Comparison of ENCODE assay signal across 12 cellular contexts in genomic region chr19:27776020-27776419, GRCh38.
DNase-seq lines count a peak whose midpoint lies in the region; ATAC-seq and TF ChIP-seq lines count a peak whose summit lies in the region.
"Had no signal": no experiment of that assay in that cellular context is flagged by ENCODE, and none has a peak within 500 bp of the region (broad histone marks: within the 10 kb centered on the region; RNA-seq: fewer than 3 reads in every experiment).

No MANE protein-coding gene starts in this region.

- POLR2A ChIA-PET in A673 (lab: Charles Lee; ENCODE audit: low non-redundant PET) = no interaction called here

- no TSS peak for BruUV-seq in A673 (replicated peaks; lab: Mats Ljungman, UMichigan)

- intact Hi-C loops in A673 (cut with micrococcal nuclease; ENCODE audit: unreplicated experiment) = no loop called here

- H3K4me3 ChIP-seq in A673 (ENCODE audit: low read depth, low read length, poor library complexity, severe bottlenecking) = no peak overlapping the region
- H3K4me3 ChIP-seq: heart right ventricle, sigmoid colon had no signal

- H3K36me3 ChIP-seq in A673 (ENCODE audit: insufficient read depth, low read length, poor library complexity, severe bottlenecking) = no peaks in the 10 kb centered on the region

- no peaks in the 10 kb centered on the region for H3K27me3 ChIP-seq in A673 (replicated peaks; ENCODE audit: insufficient read depth, low read depth, low read length, poor library complexity)
- H3K27me3 ChIP-seq: heart right ventricle, sigmoid colon had no signal

- no peak overlapping the region for H3K27ac ChIP-seq in A673 (ENCODE audit: low read depth, low read length, poor library complexity, severe bottlenecking)
- H3K27ac ChIP-seq: heart right ventricle, sigmoid colon had no signal

- ATAC-seq in GM18873 (IDR thresholded peaks at IDR 0.05; ENCODE audit: low FRiP score, unreplicated experiment) (no peak), HG02840 (IDR thresholded peaks at IDR 0.05; ENCODE audit: low FRiP score, unreplicated experiment) (no peak)
- ATAC-seq: heart right ventricle had no signal

- DNase-seq in A673 (ENCODE audit: low spot score) = peak; percentile 53
- peak; percentile 4 for DNase-seq in GDM1 (lab: John Stamatoyannopoulos, UW)
- DNase-seq in NOMO-1 treated with dmso at 0.1 percent for 144 hours (lab: John Stamatoyannopoulos, UW; ENCODE audit: unreplicated experiment) = peak; percentile 43
- peak; percentile 17 to 26 for DNase-seq in erythroblast (lab: John Stamatoyannopoulos, UW)
- DNase-seq in OCI-M2 (lab: John Stamatoyannopoulos, UW; ENCODE audit: unreplicated experiment) = no peak
- DNase-seq in NCI-H82 (lab: John Stamatoyannopoulos, UW) = no peak
- DNase-seq: heart right ventricle, NCI-H446, sigmoid colon, substantia nigra had no signal

- H3K4me1 ChIP-seq in A673 (ENCODE audit: insufficient read depth, low read length, poor library complexity, severe bottlenecking) = no peaks in the 10 kb centered on the region
- H3K4me1 ChIP-seq: heart right ventricle, sigmoid colon had no signal

- no peak for TF ChIP-seq POLR2A in erythroblast (IDR thresholded peaks at IDR 0.05; ENCODE audit: low read length)

- no peak for TF ChIP-seq CTCF in A673 (conservative IDR thresholded peaks at IDR 0.05; ENCODE audit: low read depth, low read length)

- peaks cover 39% of the 10 kb centered on the region for H3K9me3 ChIP-seq in A673 (ENCODE audit: low read depth, low read length, poor library complexity, severe bottlenecking)

- CTCF ChIA-PET in A673 (lab: Charles Lee) = no interaction called here

Comparison
In these comparisons a context has a peak if more than half of its experiments do, and no peak if none do; other contexts are left out.
1. DNase-seq: peak in A673 (single experiment), GDM1 (single experiment), NOMO-1 treated with dmso at 0.1 percent for 144 hours (single experiment) and erythroblast (2 of 2); none in OCI-M2 (single experiment) and NCI-H82 (single experiment).